ENCODE assay signal across 6 cellular contexts in the genomic region with DNA sequence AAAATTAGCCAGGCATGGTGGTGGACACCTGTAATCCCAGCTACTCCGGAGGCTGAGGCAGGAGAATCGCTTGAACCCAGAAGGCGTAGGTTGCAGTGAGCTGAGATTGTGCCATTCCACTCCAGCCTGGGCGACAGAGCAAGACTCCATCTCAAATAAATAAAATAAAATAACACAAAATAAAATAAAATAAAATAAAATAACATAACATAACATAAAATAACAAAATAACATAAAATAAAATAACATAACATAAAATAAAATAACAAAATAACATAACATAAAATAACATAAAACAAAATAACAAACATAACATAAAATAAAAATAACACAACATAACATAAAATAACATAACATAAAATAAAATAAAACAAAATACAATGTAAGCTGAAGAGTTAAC. TPM values are rescaled to one million over a fixed set of nuclear protein-coding genes. Genes with fewer than 3 reads are reported as not detected.
DNase-seq lines count a peak whose midpoint lies in the region; ATAC-seq, FAIRE-seq and TF ChIP-seq lines count a peak whose summit lies in the region.
"Not testable (repeated sequence)": the region's sequence is repeated elsewhere in the genome, so short reads cannot be mapped to it uniquely, and the experiment has no call there.

No MANE protein-coding gene starts in this region.

- CTCF ChIA-PET in WTC11 (lab: Charles Lee), result not testable (repeated sequence)

- FAIRE-seq in A204.1 (lab: Jason Lieb, UNC) (peak; percentile 99), RCC 7860 (lab: Jason Lieb, UNC) (peak; percentile 85), endometrium (lab: Jason Lieb, UNC) (peak; percentile 99), islet of Langerhans (lab: Jason Lieb, UNC) (peak; percentile 9), pancreas (lab: Jason Lieb, UNC) (peak; percentile 98)

- not testable (repeated sequence) for H3K4me1 ChIP-seq in pancreas

- H3K4me3 ChIP-seq in pancreas, result not testable (repeated sequence)

- H3K27me3 ChIP-seq in pancreas, result not testable (repeated sequence)

- H3K9me3 Mint-ChIP-seq in WTC11, result not testable (repeated sequence)

- peaks cover 67% of the 10 kb centered on the region for H3K36me3 Mint-ChIP-seq in WTC11

- POLR2A ChIA-PET in WTC11 (lab: Charles Lee), result not testable (repeated sequence)

- intact Hi-C loops in pancreas (cut with DNase I), result not testable (repeated sequence)

- not testable (repeated sequence) for H3K27ac ChIP-seq in pancreas

- H3K27ac Mint-ChIP-seq in WTC11, result not testable (repeated sequence)

- not testable (repeated sequence) for H3K27me3 Mint-ChIP-seq in WTC11 (ENCODE audit: low read depth)

- not testable (repeated sequence) for H3K4me1 Mint-ChIP-seq in WTC11

- not testable (repeated sequence) for H3K9me3 ChIP-seq in pancreas

- H3K36me3 ChIP-seq in pancreas, result not testable (repeated sequence)

- TF ChIP-seq CTCF in WTC11 (IDR thresholded peaks at IDR 0.05); pancreas (IDR thresholded peaks at IDR 0.05): not testable (repeated sequence)

- not testable (repeated sequence) for DNase-seq in RCC 7860 (ENCODE audit: low spot score); WTC11 (ENCODE audit: low spot score); pancreas

- 97 to 99% methylated on average over 4 of the region's 4 CpGs for WGBS in pancreas, 2 donors

- not testable (repeated sequence) for ATAC-seq in WTC11, pancreas

- not testable (repeated sequence) for H3K4me3 Mint-ChIP-seq in WTC11

TF ChIP-seq in WTC11, 78 proteins besides CTCF, POLR2A, EP300 and RAD21:
- peak; percentile 93 for TF ChIP-seq HMGA2 (CRISPR knock-in tag; IDR thresholded peaks at IDR 0.05)

RNA-seq across cellular contexts. Expression of gene SLC4A7, which starts 45.8 kb away (rescaled TPM):
- total RNA-seq in WTC11 (2021) (87.0 to 93.7 TPM (median 90.8 TPM) in 3 replicates), pancreas (10 to 100 TPM in 1 of 6 donors, 1 to 10 TPM in 5; 2.4 to 11.1 (median 4.8) TPM)
- polyA plus RNA-seq in pancreas, result 1 to 10 TPM; 1.4 to 3.1 TPM
